Comparison of ENCODE assay signal across 8 cellular contexts in the genomic region with DNA sequence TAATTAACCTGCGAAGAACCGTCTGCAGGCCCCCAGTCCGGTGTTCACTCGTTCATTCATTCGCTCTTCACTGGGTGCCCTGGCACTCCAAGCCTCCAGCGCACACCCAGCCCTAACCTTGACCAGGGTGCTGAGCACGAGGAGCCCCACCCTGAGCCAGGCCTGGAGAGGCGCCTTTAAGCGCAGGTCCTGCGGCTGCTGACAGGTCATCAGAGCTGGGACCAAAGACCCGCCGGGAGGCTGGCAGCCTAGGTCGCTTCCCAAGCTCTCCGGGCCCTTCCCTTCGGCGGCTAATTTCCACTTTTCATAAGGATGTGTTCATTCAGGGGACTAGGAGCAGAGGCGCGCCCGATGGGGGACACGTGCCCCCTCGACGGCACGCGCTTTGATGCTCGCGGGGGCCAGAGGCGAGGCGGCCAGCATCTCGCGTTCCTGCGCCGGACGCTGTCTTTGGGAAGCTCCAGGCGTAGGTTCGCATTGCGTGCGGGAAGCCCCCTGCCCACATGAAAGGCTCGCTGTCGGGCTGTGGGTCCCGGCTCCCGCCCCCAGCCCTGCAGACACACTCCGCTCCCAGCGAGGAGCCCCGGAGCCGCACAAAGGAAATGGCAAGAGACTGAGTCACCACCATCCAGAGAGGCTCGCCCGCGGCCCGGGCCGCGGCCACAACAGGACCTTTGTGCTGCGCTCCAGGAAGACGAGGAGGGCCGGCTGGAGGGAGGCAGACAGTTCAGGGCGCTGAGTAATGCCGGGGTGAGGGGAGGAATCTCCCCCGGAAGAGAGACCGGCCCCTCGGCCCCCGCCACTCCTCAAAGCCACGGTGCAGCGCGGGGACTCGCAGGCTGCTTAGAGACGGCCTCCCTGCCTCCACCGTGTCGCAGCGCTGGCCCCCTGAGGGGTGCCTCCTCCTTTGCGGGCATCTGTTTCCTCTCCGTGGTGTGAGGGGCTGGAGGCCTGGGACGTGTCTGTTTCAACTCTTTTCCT.
DNase-seq lines count a peak whose midpoint lies in the region; ATAC-seq and TF ChIP-seq lines count a peak whose summit lies in the region.

No MANE protein-coding gene starts in this region.

- H3K27me3 Mint-ChIP-seq in chondrocyte (ENCODE audit: low read depth) (peaks cover 5% of the 10 kb centered on the region), memory B cell (no peaks in the 10 kb centered on the region)

- H3K36me3 ChIP-seq in BLaER1, result no peaks in the 10 kb centered on the region

- TF ChIP-seq CTCF in chondrocyte (IDR thresholded peaks at IDR 0.05), result no peak

- peaks cover 28% of the 10 kb centered on the region for H4K20me1 ChIP-seq in BLaER1

- H3K9ac ChIP-seq in BLaER1, result no peak overlapping the region

- H3K4me3 Mint-ChIP-seq in chondrocyte (ENCODE audit: unreplicated experiment), result peak overlapping the region; percentile 50
- peak overlapping the region; percentile 14 for H3K4me3 Mint-ChIP-seq in memory B cell

- H3K4me1 Mint-ChIP-seq in chondrocyte (ENCODE audit: low read depth) (peaks cover 69% of the 10 kb centered on the region), memory B cell (peaks cover 62% of the 10 kb centered on the region)

- H3K36me3 Mint-ChIP-seq in chondrocyte (ENCODE audit: low read depth), result no peaks in the 10 kb centered on the region
- no peaks in the 10 kb centered on the region for H3K36me3 Mint-ChIP-seq in memory B cell

- H3K4me2 ChIP-seq in BLaER1, result peak overlapping the region; percentile 85

- H3K27me3 ChIP-seq in BLaER1, result peaks cover 52% of the 10 kb centered on the region

- H3K4me1 ChIP-seq in BLaER1, result peaks cover 41% of the 10 kb centered on the region

- DNase-seq in M059J (ENCODE audit: low read depth), result peak; percentile 82
- peak; percentile 94 for DNase-seq in chondrocyte (ENCODE audit: low spot score)
- DNase-seq in memory B cell (ENCODE audit: low spot score in 2 of 2), result no peak
- DNase-seq in SIG-M5 treated with dmso at 0.1 percent for 504 hours (lab: John Stamatoyannopoulos, UW; ENCODE audit: unreplicated experiment), result no peak
- DNase-seq in NCI-H2227 treated with DMSO at 0.1 percent for 48 hours (lab: John Stamatoyannopoulos, UW), result no peak

- ATAC-seq in memory B cell (ENCODE audit: low read depth) (peak; percentile 15), GM18870 (IDR thresholded peaks at IDR 0.05; ENCODE audit: unreplicated experiment) (no peak), HG02763 (IDR thresholded peaks at IDR 0.05; ENCODE audit: unreplicated experiment) (no peak)

- H3K9me3 Mint-ChIP-seq in chondrocyte (ENCODE audit: low read depth), result no peaks in the 10 kb centered on the region
- H3K9me3 Mint-ChIP-seq in memory B cell, result no peaks in the 10 kb centered on the region

- H3K9me3 ChIP-seq in BLaER1, result no peaks in the 10 kb centered on the region

- H3K27ac ChIP-seq in BLaER1, result no peak overlapping the region

- H3K27ac Mint-ChIP-seq in chondrocyte (ENCODE audit: unreplicated experiment) (peak overlapping the region; percentile 46), memory B cell (no peak overlapping the region)

- peak overlapping the region; percentile 32 for H3K4me3 ChIP-seq in BLaER1

Comparison
In these comparisons a context has a peak if more than half of its experiments do, and no peak if none do; other contexts are left out.
1. DNase-seq: peak in M059J (single experiment) and chondrocyte (single experiment); none in memory B cell (0 of 2), SIG-M5 treated with dmso at 0.1 percent for 504 hours (single experiment) and NCI-H2227 treated with DMSO at 0.1 percent for 48 hours (single experiment).